ENCODE assay signal across 1 cellular context in genomic region chr6:25387483-25387882, GRCh38.
TF ChIP-seq lines count a peak whose summit lies in the region.

No MANE protein-coding gene starts in this region.

TF ChIP-seq in GM12878, 131 proteins besides CTCF, POLR2A, EP300 and RAD21 (continued from another document):
- TF ChIP-seq, protein P1, sequence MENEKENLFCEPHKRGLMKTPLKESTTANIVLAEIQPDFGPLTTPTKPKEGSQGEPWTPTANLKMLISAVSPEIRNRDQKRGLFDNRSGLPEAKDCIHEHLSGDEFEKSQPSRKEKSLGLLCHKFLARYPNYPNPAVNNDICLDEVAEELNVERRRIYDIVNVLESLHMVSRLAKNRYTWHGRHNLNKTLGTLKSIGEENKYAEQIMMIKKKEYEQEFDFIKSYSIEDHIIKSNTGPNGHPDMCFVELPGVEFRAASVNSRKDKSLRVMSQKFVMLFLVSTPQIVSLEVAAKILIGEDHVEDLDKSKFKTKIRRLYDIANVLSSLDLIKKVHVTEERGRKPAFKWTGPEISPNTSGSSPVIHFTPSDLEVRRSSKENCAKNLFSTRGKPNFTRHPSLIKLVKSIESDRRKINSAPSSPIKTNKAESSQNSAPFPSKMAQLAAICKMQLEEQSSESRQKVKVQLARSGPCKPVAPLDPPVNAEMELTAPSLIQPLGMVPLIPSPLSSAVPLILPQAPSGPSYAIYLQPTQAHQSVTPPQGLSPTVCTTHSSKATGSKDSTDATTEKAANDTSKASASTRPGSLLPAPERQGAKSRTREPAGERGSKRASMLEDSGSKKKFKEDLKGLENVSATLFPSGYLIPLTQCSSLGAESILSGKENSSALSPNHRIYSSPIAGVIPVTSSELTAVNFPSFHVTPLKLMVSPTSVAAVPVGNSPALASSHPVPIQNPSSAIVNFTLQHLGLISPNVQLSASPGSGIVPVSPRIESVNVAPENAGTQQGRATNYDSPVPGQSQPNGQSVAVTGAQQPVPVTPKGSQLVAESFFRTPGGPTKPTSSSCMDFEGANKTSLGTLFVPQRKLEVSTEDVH (IDR thresholded peaks at IDR 0.05; ENCODE audit: low read depth, partially characterized antibody), result no peak
- TF ChIP-seq SUZ12 (IDR thresholded peaks at IDR 0.05; ENCODE audit: unreplicated experiment) (no peak), HSF1 (IDR thresholded peaks at IDR 0.05; ENCODE audit: low read depth, low read length) (no peak), SMAD5 (IDR thresholded peaks at IDR 0.05; ENCODE audit: low read depth) (no peak)
- TF ChIP-seq, protein P2, sequence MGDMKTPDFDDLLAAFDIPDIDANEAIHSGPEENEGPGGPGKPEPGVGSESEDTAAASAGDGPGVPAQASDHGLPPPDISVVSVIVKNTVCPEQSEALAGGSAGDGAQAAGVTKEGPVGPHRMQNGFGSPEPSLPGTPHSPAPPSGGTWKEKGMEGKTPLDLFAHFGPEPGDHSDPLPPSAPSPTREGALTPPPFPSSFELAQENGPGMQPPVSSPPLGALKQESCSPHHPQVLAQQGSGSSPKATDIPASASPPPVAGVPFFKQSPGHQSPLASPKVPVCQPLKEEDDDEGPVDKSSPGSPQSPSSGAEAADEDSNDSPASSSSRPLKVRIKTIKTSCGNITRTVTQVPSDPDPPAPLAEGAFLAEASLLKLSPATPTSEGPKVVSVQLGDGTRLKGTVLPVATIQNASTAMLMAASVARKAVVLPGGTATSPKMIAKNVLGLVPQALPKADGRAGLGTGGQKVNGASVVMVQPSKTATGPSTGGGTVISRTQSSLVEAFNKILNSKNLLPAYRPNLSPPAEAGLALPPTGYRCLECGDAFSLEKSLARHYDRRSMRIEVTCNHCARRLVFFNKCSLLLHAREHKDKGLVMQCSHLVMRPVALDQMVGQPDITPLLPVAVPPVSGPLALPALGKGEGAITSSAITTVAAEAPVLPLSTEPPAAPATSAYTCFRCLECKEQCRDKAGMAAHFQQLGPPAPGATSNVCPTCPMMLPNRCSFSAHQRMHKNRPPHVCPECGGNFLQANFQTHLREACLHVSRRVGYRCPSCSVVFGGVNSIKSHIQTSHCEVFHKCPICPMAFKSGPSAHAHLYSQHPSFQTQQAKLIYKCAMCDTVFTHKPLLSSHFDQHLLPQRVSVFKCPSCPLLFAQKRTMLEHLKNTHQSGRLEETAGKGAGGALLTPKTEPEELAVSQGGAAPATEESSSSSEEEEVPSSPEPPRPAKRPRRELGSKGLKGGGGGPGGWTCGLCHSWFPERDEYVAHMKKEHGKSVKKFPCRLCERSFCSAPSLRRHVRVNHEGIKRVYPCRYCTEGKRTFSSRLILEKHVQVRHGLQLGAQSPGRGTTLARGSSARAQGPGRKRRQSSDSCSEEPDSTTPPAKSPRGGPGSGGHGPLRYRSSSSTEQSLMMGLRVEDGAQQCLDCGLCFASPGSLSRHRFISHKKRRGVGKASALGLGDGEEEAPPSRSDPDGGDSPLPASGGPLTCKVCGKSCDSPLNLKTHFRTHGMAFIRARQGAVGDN (IDR thresholded peaks at IDR 0.05), result 0 out of 2 replicates have a peak, but pooled peaks have one; percentile 46
